In the genomic region with DNA sequence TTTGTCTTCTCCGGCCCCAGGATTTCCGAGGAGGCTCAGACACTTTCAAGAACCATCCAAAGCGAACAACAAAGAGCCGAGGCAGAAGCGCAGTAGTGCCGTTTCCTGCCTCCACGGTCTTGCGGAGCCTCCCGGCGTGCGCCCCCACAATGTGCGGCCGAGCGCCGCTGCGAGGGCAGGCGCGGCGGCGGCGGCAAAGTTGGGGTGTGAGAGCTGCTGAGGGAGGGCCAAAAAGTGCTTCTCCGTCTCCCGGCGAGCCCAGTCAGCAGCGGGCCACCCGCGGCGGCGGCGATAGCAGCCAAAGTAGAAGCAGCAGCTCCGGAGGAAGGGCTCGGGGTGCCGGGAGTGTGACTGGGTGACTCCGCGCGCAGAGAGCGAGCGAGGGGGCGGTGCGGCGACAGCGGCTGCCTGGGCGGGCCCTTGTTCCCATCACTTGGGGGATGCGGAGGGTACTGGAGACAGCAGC, we compare ENCODE assay signal across 9 cellular contexts.
DNase-seq lines count a peak whose midpoint lies in the region; ATAC-seq and TF ChIP-seq lines count a peak whose summit lies in the region.
"Had no signal": no experiment of that assay in that cellular context is flagged by ENCODE, and none has a peak within 500 bp of the region (broad histone marks: within the 10 kb centered on the region; RNA-seq: fewer than 3 reads in every experiment).

No MANE protein-coding gene starts in this region.

- peaks cover 3% of the 10 kb centered on the region for H3K36me3 Mint-ChIP-seq in activated CD4-positive, alpha-beta memory T cell treated with anti-CD3 and anti-CD28 coated beads for 36 hours
- H3K36me3 Mint-ChIP-seq in CD8-positive, alpha-beta memory T cell, result peaks cover 0 to 1% (median 0%) of the 10 kb centered on the region in 3 donors

- H3K4me1 ChIP-seq in mammary epithelial cell (ENCODE audit: insufficient read depth, low read length) (peaks cover 18% of the 10 kb centered on the region), skeletal muscle satellite cell (ENCODE audit: control insufficient read depth, insufficient read depth, low read length) (peaks cover 14% of the 10 kb centered on the region)
- H3K4me1 ChIP-seq in CD8-positive, alpha-beta memory T cell (ENCODE audit: insufficient read depth, low read length), result no peaks in the 10 kb centered on the region

- intact Hi-C loops in mammary epithelial cell (cut with micrococcal nuclease), result loop anchor here (2.0 to 5.0 kb wide), 3 partner anchors 40 to 361 kb away; no protein-coding TSS in a partner anchor
- intact Hi-C loops in activated CD4-positive, alpha-beta memory T cell treated with anti-CD3 and anti-CD28 coated beads for 36 hours (cut with micrococcal nuclease), result no loop called here

- H3K27ac Mint-ChIP-seq in activated CD4-positive, alpha-beta memory T cell treated with anti-CD3 and anti-CD28 coated beads for 36 hours, result no peak overlapping the region
- H3K27ac Mint-ChIP-seq in CD8-positive, alpha-beta memory T cell, result no peak overlapping the region
- H3K27ac Mint-ChIP-seq: naive thymus-derived CD4-positive, alpha-beta T cell had no signal

- H3K4me1 Mint-ChIP-seq in activated CD4-positive, alpha-beta memory T cell treated with anti-CD3 and anti-CD28 coated beads for 36 hours (ENCODE audit: low read depth), result no peaks in the 10 kb centered on the region
- peaks cover 0 to 5% (median 2%) of the 10 kb centered on the region in 3 donors for H3K4me1 Mint-ChIP-seq in CD8-positive, alpha-beta memory T cell

- peaks cover 47% of the 10 kb centered on the region for H3K79me2 ChIP-seq in mammary epithelial cell (ENCODE audit: insufficient read depth, low read length)

- DNase-seq in AG09319 (ENCODE audit: extremely low read depth, low read depth) (no peak), NCI-H460 (ENCODE audit: extremely low read depth, low read depth) (peak; percentile 6), mammary epithelial cell (peak; percentile 72), iPS-NIHi11 (ENCODE audit: low spot score) (peak; percentile 65)
- DNase-seq in activated CD4-positive, alpha-beta memory T cell treated with anti-CD3 and anti-CD28 coated beads for 36 hours, result no peak
- DNase-seq in CD8-positive, alpha-beta memory T cell, result no peak

- peak overlapping the region; percentile 94 for H2AFZ ChIP-seq in mammary epithelial cell (ENCODE audit: low read depth, low read length)

- peaks cover 7% of the 10 kb centered on the region for H3K27me3 Mint-ChIP-seq in activated CD4-positive, alpha-beta memory T cell treated with anti-CD3 and anti-CD28 coated beads for 36 hours
- peaks cover 6% of the 10 kb centered on the region in 2 donors for H3K27me3 Mint-ChIP-seq in CD8-positive, alpha-beta memory T cell

- no peaks in the 10 kb centered on the region for H4K20me1 ChIP-seq in mammary epithelial cell (ENCODE audit: insufficient read depth, low read length)

- peaks cover 3% of the 10 kb centered on the region for H3K9me3 Mint-ChIP-seq in activated CD4-positive, alpha-beta memory T cell treated with anti-CD3 and anti-CD28 coated beads for 36 hours
- H3K9me3 Mint-ChIP-seq in CD8-positive, alpha-beta memory T cell, result peaks cover 4 to 25% (median 18%) of the 10 kb centered on the region in 5 donors

- peak overlapping the region; percentile 97 for H3K4me2 ChIP-seq in mammary epithelial cell (ENCODE audit: insufficient read depth, low read depth, low read length)
- peak overlapping the region; percentile 90 for H3K4me2 ChIP-seq in skeletal muscle satellite cell (ENCODE audit: low read length)

- H3K36me3 ChIP-seq in mammary epithelial cell (ENCODE audit: insufficient read depth, low read length) (no peaks in the 10 kb centered on the region), skeletal muscle satellite cell (ENCODE audit: insufficient read depth, low read length) (no peaks in the 10 kb centered on the region)
- H3K36me3 ChIP-seq in CD8-positive, alpha-beta memory T cell (ENCODE audit: insufficient read depth, low read length), result no peaks in the 10 kb centered on the region

- under 1% methylated on average over 16 of the region's 44 CpGs for WGBS in mammary epithelial cell (ENCODE audit: low coverage, missing lambda C conversion rate)

- H3K9ac ChIP-seq in mammary epithelial cell (ENCODE audit: insufficient read depth, low read length) (peak overlapping the region; percentile 95), skeletal muscle satellite cell (ENCODE audit: low read depth, low read length) (peak overlapping the region; percentile 91)

- POLR2A ChIA-PET in activated CD4-positive, alpha-beta memory T cell treated with anti-CD3 and anti-CD28 coated beads for 36 hours (lab: Charles Lee), result no interaction called here
- POLR2A ChIA-PET in CD8-positive, alpha-beta memory T cell (lab: Charles Lee), result no interaction called here

- in situ Hi-C loops in mammary epithelial cell (cut with MboI; ENCODE audit: low sequenced_read_pairs in 2 of 2), result no loop called here

- CTCF ChIA-PET in mammary epithelial cell (lab: Charles Lee; ENCODE audit: low non-redundant PET), result interaction anchor here (0.6 kb wide), 2 partner anchors 280 to 321 kb away, joined by 3 to 4 read pairs; no protein-coding TSS in a partner anchor
- CTCF ChIA-PET in activated CD4-positive, alpha-beta memory T cell treated with anti-CD3 and anti-CD28 coated beads for 36 hours (lab: Charles Lee), result no interaction called here
- CTCF ChIA-PET in CD8-positive, alpha-beta memory T cell (lab: Charles Lee), result no interaction called here

- dilution Hi-C loops in mammary epithelial cell (cut with HindIII; ENCODE audit: low sequenced_read_pairs), result no loop called here

- peak overlapping the region; percentile 88 for H3K27ac ChIP-seq in mammary epithelial cell (ENCODE audit: insufficient read depth, low read depth, low read length)
- H3K27ac ChIP-seq in CD8-positive, alpha-beta memory T cell (ENCODE audit: low read depth, low read length), result no peak overlapping the region

- H3K4me3 Mint-ChIP-seq in activated CD4-positive, alpha-beta memory T cell treated with anti-CD3 and anti-CD28 coated beads for 36 hours, result no peak overlapping the region
- H3K4me3 Mint-ChIP-seq in CD8-positive, alpha-beta memory T cell, result no peak overlapping the region

- no peaks in the 10 kb centered on the region for H3K27me3 ChIP-seq in mammary epithelial cell (ENCODE audit: insufficient read depth, low read length)
- no peaks in the 10 kb centered on the region for H3K27me3 ChIP-seq in skeletal muscle satellite cell (ENCODE audit: control insufficient read depth, insufficient read depth, low read length)
- H3K27me3 ChIP-seq in CD8-positive, alpha-beta memory T cell (ENCODE audit: insufficient read depth, low read length, poor library complexity, severe bottlenecking), result no peaks in the 10 kb centered on the region

- peak overlapping the region; percentile 85 to 93 (median 90) for H3K4me3 ChIP-seq in mammary epithelial cell (replicated peaks in 1 of 3; ENCODE audit: insufficient read depth in 1 of 3, low read depth in 2 of 3, low read length in 3 of 3)
- H3K4me3 ChIP-seq in skeletal muscle satellite cell (ENCODE audit: low read length), result peak overlapping the region; percentile 94
- no peak overlapping the region for H3K4me3 ChIP-seq in CD8-positive, alpha-beta memory T cell (ENCODE audit: low read length)

- H3K9me3 ChIP-seq in mammary epithelial cell (replicated peaks; ENCODE audit: insufficient read depth, low read length) (no peaks in the 10 kb centered on the region), skeletal muscle satellite cell (replicated peaks; ENCODE audit: low read length) (no peaks in the 10 kb centered on the region)
- H3K9me3 ChIP-seq in CD8-positive, alpha-beta memory T cell (ENCODE audit: low read length), result no peaks in the 10 kb centered on the region

- BruUV-seq in mammary epithelial cell (replicated peaks; lab: Mats Ljungman, UMichigan), result no TSS peak

- TF ChIP-seq CTCF in AG09319 (IDR thresholded peaks at IDR 0.05; ENCODE audit: low read depth, low read length) (peak; percentile 19), mammary epithelial cell (conservative IDR thresholded peaks at IDR 0.05 in 1 of 2, IDR thresholded peaks at IDR 0.05 in 1 of 2; ENCODE audit: extremely low read depth in 1 of 2, insufficient read depth in 1 of 2, low read depth in 1 of 2, low read length in 2 of 2) (peak in 1 of 2 donors; percentile 34)

- ATAC-seq in GM19397 (IDR thresholded peaks at IDR 0.05; ENCODE audit: unreplicated experiment), result peak; percentile 50
- ATAC-seq: naive thymus-derived CD4-positive, alpha-beta T cell had no signal

Comparison
In these comparisons a context has a peak if more than half of its experiments do, and no peak if none do; other contexts are left out.
1. DNase-seq: peak in NCI-H460 (single experiment), mammary epithelial cell (single experiment) and iPS-NIHi11 (single experiment); none in AG09319 (single experiment), activated CD4-positive, alpha-beta memory T cell treated with anti-CD3 and anti-CD28 coated beads for 36 hours (single experiment) and CD8-positive, alpha-beta memory T cell (0 of 5).